In genomic region chr6:55423933-55424332, GRCh38 we compare ENCODE assay signal across 2 cellular contexts.
TF ChIP-seq lines count a peak whose summit lies in the region.

No MANE protein-coding gene starts in this region.

TF ChIP-seq in GM23338, 12 proteins besides CTCF, POLR2A, EP300 and RAD21:
- no peak for TF ChIP-seq ZNF462 (CRISPR knock-in tag; IDR thresholded peaks at IDR 0.05)
- no peak for TF ChIP-seq EZH2 (IDR thresholded peaks at IDR 0.05; ENCODE audit: low read depth, unreplicated experiment)
- no peak for TF ChIP-seq NANOG (IDR thresholded peaks at IDR 0.05; ENCODE audit: borderline replicate concordance)
- no peak for TF ChIP-seq EZH2phosphoT487 (IDR thresholded peaks at IDR 0.05; ENCODE audit: unreplicated experiment)
- TF ChIP-seq STAT1 (IDR thresholded peaks at IDR 0.05; ENCODE audit: unreplicated experiment), result no peak
TF ChIP-seq in GM23338: peak in this region for 0.

TF ChIP-seq in H1, 55 proteins besides CTCF, POLR2A, EP300 and RAD21 (continued from another document):
- TF ChIP-seq TAF7 (optimal IDR thresholded peaks at IDR 0.05; ENCODE audit: borderline replicate concordance, low read depth, low read length) (no peak), YY1 (IDR thresholded peaks at IDR 0.05; ENCODE audit: low read depth, low read length) (no peak), SP1 (IDR thresholded peaks at IDR 0.05; ENCODE audit: low read depth, low read length) (no peak), SP2 (IDR thresholded peaks at IDR 0.05; ENCODE audit: low read length) (no peak), KDM4A (IDR thresholded peaks at IDR 0.05; ENCODE audit: low read depth, low read length, severe bottlenecking) (no peak), KDM1A (IDR thresholded peaks at IDR 0.05; ENCODE audit: borderline replicate concordance, low read length) (no peak), SIRT6 (IDR thresholded peaks at IDR 0.05; ENCODE audit: low read length) (no peak), SUZ12 (IDR thresholded peaks at IDR 0.05; ENCODE audit: low read length) (no peak), ATF2 (IDR thresholded peaks at IDR 0.05; ENCODE audit: low read length) (no peak), POU5F1 (IDR thresholded peaks at IDR 0.05; ENCODE audit: low read depth, low read length) (no peak), RBBP5 (IDR thresholded peaks at IDR 0.05; ENCODE audit: borderline replicate concordance, low read depth, low read length) (no peak), RXRA (IDR thresholded peaks at IDR 0.05; ENCODE audit: insufficient read depth, low read depth, low read length) (no peak), HDAC2 (IDR thresholded peaks at IDR 0.05; ENCODE audit: borderline replicate concordance in 1 of 2, low read depth in 2 of 2, low read length in 2 of 2) (no peak), PHF8 (conservative IDR thresholded peaks at IDR 0.05; ENCODE audit: low read depth, low read length) (no peak), USF2 (IDR thresholded peaks at IDR 0.05; ENCODE audit: low read length) (no peak)
TF ChIP-seq in H1: peak in this region for 0.
